Comparison of ENCODE assay signal across 1 cellular context in genomic region chr11:128835741-128836410, GRCh38.
TF ChIP-seq lines count a peak whose summit lies in the region.

No MANE protein-coding gene starts in this region.

TF ChIP-seq in GM12878, 131 proteins besides CTCF, POLR2A, EP300 and RAD21:
- TF ChIP-seq RAD51 (IDR thresholded peaks at IDR 0.05) = no peak
- TF ChIP-seq PKNOX1 (IDR thresholded peaks at IDR 0.05) = peak; percentile 75
- TF ChIP-seq PAX5 (IDR thresholded peaks at IDR 0.05; ENCODE audit: borderline replicate concordance, low read depth, low read length) = no peak
- TF ChIP-seq SUPT20H (IDR thresholded peaks at IDR 0.05; ENCODE audit: borderline replicate concordance, control insufficient read depth, low read depth, low read length) = no peak
- TF ChIP-seq PBX3 (IDR thresholded peaks at IDR 0.05; ENCODE audit: insufficient replicate concordance, low read depth, low read length) = peak; percentile 69
